ENCODE assay signal across 8 cellular contexts in genomic region chr2:168244318-168244717, GRCh38. TPM values are rescaled to one million over a fixed set of nuclear protein-coding genes. Genes with fewer than 3 reads are reported as not detected.
DNase-seq lines count a peak whose midpoint lies in the region; ATAC-seq and TF ChIP-seq lines count a peak whose summit lies in the region.

No MANE protein-coding gene starts in this region.

- H3K79me2 ChIP-seq in mesendoderm (ENCODE audit: control insufficient read depth, insufficient read depth, low read length), result peaks cover 3% of the 10 kb centered on the region

- H3K4ac ChIP-seq in mesendoderm (ENCODE audit: low read depth, low read length), result no peak overlapping the region

- 54% methylated on average over 8 of the region's 8 CpGs for WGBS in suprapubic skin
- WGBS in mesendoderm (ENCODE audit: extremely low coverage, insufficient coverage, low lambda C conversion rate), result no CpG with 5 or more reads among the region's 8 CpGs
- 92 to 93% (median 92%) methylated on average over 8 of the region's 8 CpGs for WGBS in ovary, 3 donors

- no peak overlapping the region for H3K4me2 ChIP-seq in mesendoderm (ENCODE audit: low read length)

- H3K36me3 ChIP-seq in suprapubic skin (no peaks in the 10 kb centered on the region), mesendoderm (ENCODE audit: control insufficient read depth, insufficient read depth, low read length) (no peaks in the 10 kb centered on the region), ovary (no peaks in the 10 kb centered on the region)

- H4K5ac ChIP-seq in mesendoderm (ENCODE audit: low read length), result no peak overlapping the region

- H3K18ac ChIP-seq in mesendoderm (ENCODE audit: low read length), result no peak overlapping the region

- H3K9me3 ChIP-seq in suprapubic skin (no peaks in the 10 kb centered on the region), ovary (no peaks in the 10 kb centered on the region)

- no peaks in the 10 kb centered on the region for H3K27me3 ChIP-seq in layer of hippocampus (ENCODE audit: control insufficient read depth, insufficient read depth, low read length)
- no peaks in the 10 kb centered on the region for H3K27me3 ChIP-seq in suprapubic skin
- peaks cover 2% of the 10 kb centered on the region for H3K27me3 ChIP-seq in mesendoderm (ENCODE audit: insufficient read depth, low read length, poor library complexity)
- H3K27me3 ChIP-seq in ovary, result no peaks in the 10 kb centered on the region

- TF ChIP-seq CTCF in suprapubic skin (IDR thresholded peaks at IDR 0.05), result no peak
- no peak for TF ChIP-seq CTCF in ovary (IDR thresholded peaks at IDR 0.05)

- H3K56ac ChIP-seq in mesendoderm (ENCODE audit: low read length), result no peak overlapping the region

- H2BK120ac ChIP-seq in mesendoderm (ENCODE audit: low read depth, low read length), result no peak overlapping the region

- TF ChIP-seq POLR2A in suprapubic skin (IDR thresholded peaks at IDR 0.05) (no peak), ovary (IDR thresholded peaks at IDR 0.05) (no peak)

- TF ChIP-seq EP300 in suprapubic skin (IDR thresholded peaks at IDR 0.05), result no peak
- TF ChIP-seq EP300 in ovary (IDR thresholded peaks at IDR 0.05), result no peak

- peak overlapping the region; percentile 43 for H3K27ac ChIP-seq in layer of hippocampus (ENCODE audit: low read depth, low read length)
- H3K27ac ChIP-seq in suprapubic skin, result peak overlapping the region; percentile 30
- H3K27ac ChIP-seq in mesendoderm (ENCODE audit: low read depth, low read length), result no peak overlapping the region
- no peak overlapping the region for H3K27ac ChIP-seq in ovary

- intact Hi-C loops in ovary (cut with DNase I), result no loop called here

- H3K23ac ChIP-seq in mesendoderm (ENCODE audit: low read length), result no peak overlapping the region

- peak; percentile 80 for DNase-seq in DMS153 (lab: John Stamatoyannopoulos, UW)
- DNase-seq in NCI-H2171 treated with DMSO at 0.1 percent for 48 hours (lab: John Stamatoyannopoulos, UW), result peak; percentile 96
- peak; percentile 6 for DNase-seq in activated T-cell treated with anti-CD3 and anti-CD28 coated beads for 1 hour (ENCODE audit: low read depth)
- DNase-seq in suprapubic skin (ENCODE audit: low spot score in 2 of 2), result no peak
- no peak for DNase-seq in mesendoderm
- no peak for DNase-seq in ovary

- H4K8ac ChIP-seq in mesendoderm (ENCODE audit: low read depth, low read length), result no peak overlapping the region

- H3K9ac ChIP-seq in mesendoderm (ENCODE audit: low read length), result no peak overlapping the region

- H3K79me1 ChIP-seq in mesendoderm (ENCODE audit: low read length), result peaks cover 12% of the 10 kb centered on the region

- ATAC-seq in GM21529 (IDR thresholded peaks at IDR 0.05; ENCODE audit: unreplicated experiment), result no peak

- H3K4me3 ChIP-seq in suprapubic skin, result no peak overlapping the region
- no peak overlapping the region for H3K4me3 ChIP-seq in mesendoderm (ENCODE audit: low read length)
- no peak overlapping the region for H3K4me3 ChIP-seq in ovary

- no peak overlapping the region for H2BK5ac ChIP-seq in mesendoderm (ENCODE audit: low read length)

- H2BK15ac ChIP-seq in mesendoderm (replicated peaks; ENCODE audit: low read depth), result no peak overlapping the region

- H2AK5ac ChIP-seq in mesendoderm (ENCODE audit: low read length), result no peak overlapping the region

- H3K4me1 ChIP-seq in suprapubic skin (peaks cover 42% of the 10 kb centered on the region), mesendoderm (ENCODE audit: control insufficient read depth, low read depth, low read length) (peaks cover 8% of the 10 kb centered on the region), ovary (ENCODE audit: insufficient read depth) (peaks cover 5% of the 10 kb centered on the region)

RNA-seq across cellular contexts. Expression of gene STK39, which starts 3.1 kb away (rescaled TPM):
- 10 to 100 TPM; 13.8 to 28.2 (median 18.3) TPM for total RNA-seq in suprapubic skin
- polyA plus RNA-seq in mesendoderm (2013, experiment 1 of 2), result 20.4 TPM
- polyA plus RNA-seq in mesendoderm (2013, experiment 2 of 2), result 21.2 TPM
- 10 to 100 TPM in 4 of 7 donors, 1 to 10 TPM in 3; 7.6 to 14.1 (median 10.6) TPM for total RNA-seq in ovary
- polyA plus RNA-seq in ovary, result 10 to 100 TPM in 1 of 2 donors, 1 to 10 TPM in 1; 5.9 to 14.1 TPM

Comparison
In these comparisons a context has a peak if more than half of its experiments do, and no peak if none do; other contexts are left out.
1. DNase-seq: peak in DMS153 (single experiment), NCI-H2171 treated with DMSO at 0.1 percent for 48 hours (single experiment) and activated T-cell treated with anti-CD3 and anti-CD28 coated beads for 1 hour (single experiment); none in suprapubic skin (0 of 2), mesendoderm (single experiment) and ovary (0 of 5).
2. H3K27ac ChIP-seq: peak in layer of hippocampus (single experiment) and suprapubic skin (single experiment); none in mesendoderm (single experiment) and ovary (0 of 2).